Comparison of ENCODE assay signal across 3 cellular contexts in the genomic region with DNA sequence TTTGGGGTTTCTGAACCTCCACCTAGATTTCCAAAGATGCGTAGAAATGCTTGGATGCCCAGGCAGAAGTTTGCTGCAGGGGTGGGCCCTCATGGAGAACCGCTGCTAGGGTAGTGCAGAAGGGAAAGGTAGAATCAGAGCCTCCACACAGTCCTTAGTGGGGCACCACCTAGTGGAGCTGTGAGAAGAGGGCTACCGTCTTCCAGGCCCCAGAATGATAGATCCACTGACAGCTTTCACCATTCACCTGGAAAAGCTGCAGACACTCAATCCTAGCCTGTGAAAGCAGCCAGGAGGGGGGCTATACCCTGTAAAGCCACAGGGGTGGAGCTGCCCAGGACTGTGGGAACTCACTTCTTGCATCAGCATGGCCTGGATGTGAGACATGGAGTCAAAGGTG.
TF ChIP-seq lines count a peak whose summit lies in the region.

No MANE protein-coding gene starts in this region.

TF ChIP-seq in Ishikawa, 13 proteins besides CTCF, POLR2A, EP300 and RAD21 (continued from another document):
- TF ChIP-seq, protein P1, sequence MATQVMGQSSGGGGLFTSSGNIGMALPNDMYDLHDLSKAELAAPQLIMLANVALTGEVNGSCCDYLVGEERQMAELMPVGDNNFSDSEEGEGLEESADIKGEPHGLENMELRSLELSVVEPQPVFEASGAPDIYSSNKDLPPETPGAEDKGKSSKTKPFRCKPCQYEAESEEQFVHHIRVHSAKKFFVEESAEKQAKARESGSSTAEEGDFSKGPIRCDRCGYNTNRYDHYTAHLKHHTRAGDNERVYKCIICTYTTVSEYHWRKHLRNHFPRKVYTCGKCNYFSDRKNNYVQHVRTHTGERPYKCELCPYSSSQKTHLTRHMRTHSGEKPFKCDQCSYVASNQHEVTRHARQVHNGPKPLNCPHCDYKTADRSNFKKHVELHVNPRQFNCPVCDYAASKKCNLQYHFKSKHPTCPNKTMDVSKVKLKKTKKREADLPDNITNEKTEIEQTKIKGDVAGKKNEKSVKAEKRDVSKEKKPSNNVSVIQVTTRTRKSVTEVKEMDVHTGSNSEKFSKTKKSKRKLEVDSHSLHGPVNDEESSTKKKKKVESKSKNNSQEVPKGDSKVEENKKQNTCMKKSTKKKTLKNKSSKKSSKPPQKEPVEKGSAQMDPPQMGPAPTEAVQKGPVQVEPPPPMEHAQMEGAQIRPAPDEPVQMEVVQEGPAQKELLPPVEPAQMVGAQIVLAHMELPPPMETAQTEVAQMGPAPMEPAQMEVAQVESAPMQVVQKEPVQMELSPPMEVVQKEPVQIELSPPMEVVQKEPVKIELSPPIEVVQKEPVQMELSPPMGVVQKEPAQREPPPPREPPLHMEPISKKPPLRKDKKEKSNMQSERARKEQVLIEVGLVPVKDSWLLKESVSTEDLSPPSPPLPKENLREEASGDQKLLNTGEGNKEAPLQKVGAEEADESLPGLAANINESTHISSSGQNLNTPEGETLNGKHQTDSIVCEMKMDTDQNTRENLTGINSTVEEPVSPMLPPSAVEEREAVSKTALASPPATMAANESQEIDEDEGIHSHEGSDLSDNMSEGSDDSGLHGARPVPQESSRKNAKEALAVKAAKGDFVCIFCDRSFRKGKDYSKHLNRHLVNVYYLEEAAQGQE (IDR thresholded peaks at IDR 0.05; ENCODE audit: low read depth), result no peak
- no peak for TF ChIP-seq TAF1 (IDR thresholded peaks at IDR 0.05; ENCODE audit: low read depth)
- TF ChIP-seq TEAD4 (IDR thresholded peaks at IDR 0.05), result no peak
- TF ChIP-seq NFIC (IDR thresholded peaks at IDR 0.05), result no peak
- TF ChIP-seq, protein P2, sequence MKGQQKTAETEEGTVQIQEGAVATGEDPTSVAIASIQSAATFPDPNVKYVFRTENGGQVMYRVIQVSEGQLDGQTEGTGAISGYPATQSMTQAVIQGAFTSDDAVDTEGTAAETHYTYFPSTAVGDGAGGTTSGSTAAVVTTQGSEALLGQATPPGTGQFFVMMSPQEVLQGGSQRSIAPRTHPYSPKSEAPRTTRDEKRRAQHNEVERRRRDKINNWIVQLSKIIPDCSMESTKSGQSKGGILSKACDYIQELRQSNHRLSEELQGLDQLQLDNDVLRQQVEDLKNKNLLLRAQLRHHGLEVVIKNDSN (IDR thresholded peaks at IDR 0.05), result no peak
- TF ChIP-seq CEBPB (IDR thresholded peaks at IDR 0.05), result no peak
- no peak for TF ChIP-seq TCF12 (IDR thresholded peaks at IDR 0.05; ENCODE audit: low read depth)
- TF ChIP-seq EGR1 (IDR thresholded peaks at IDR 0.05), result no peak
- TF ChIP-seq FOXM1 (IDR thresholded peaks at IDR 0.05; ENCODE audit: borderline replicate concordance, low read depth), result no peak
- no peak for TF ChIP-seq ZBTB7A (IDR thresholded peaks at IDR 0.05; ENCODE audit: low read depth)
- TF ChIP-seq CREB1 (IDR thresholded peaks at IDR 0.05; ENCODE audit: low read depth), result no peak
- TF ChIP-seq, protein P3, sequence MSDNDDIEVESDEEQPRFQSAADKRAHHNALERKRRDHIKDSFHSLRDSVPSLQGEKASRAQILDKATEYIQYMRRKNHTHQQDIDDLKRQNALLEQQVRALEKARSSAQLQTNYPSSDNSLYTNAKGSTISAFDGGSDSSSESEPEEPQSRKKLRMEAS (IDR thresholded peaks at IDR 0.05), result no peak

TF ChIP-seq in GM12878, 131 proteins besides CTCF, POLR2A, EP300 and RAD21 (continues in another document):
- TF ChIP-seq, protein P4, sequence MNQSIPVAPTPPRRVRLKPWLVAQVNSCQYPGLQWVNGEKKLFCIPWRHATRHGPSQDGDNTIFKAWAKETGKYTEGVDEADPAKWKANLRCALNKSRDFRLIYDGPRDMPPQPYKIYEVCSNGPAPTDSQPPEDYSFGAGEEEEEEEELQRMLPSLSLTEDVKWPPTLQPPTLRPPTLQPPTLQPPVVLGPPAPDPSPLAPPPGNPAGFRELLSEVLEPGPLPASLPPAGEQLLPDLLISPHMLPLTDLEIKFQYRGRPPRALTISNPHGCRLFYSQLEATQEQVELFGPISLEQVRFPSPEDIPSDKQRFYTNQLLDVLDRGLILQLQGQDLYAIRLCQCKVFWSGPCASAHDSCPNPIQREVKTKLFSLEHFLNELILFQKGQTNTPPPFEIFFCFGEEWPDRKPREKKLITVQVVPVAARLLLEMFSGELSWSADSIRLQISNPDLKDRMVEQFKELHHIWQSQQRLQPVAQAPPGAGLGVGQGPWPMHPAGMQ (IDR thresholded peaks at IDR 0.05; ENCODE audit: borderline replicate concordance), result no peak
- TF ChIP-seq ASH2L (IDR thresholded peaks at IDR 0.05; ENCODE audit: borderline replicate concordance, low read depth) (no peak), NFYA (IDR thresholded peaks at IDR 0.05; ENCODE audit: borderline replicate concordance, low read depth, low read length) (no peak), TAF1 (IDR thresholded peaks at IDR 0.05; ENCODE audit: borderline replicate concordance, low read depth, low read length) (no peak), SIN3A (IDR thresholded peaks at IDR 0.05; ENCODE audit: low read depth, low read length) (no peak), BACH1 (IDR thresholded peaks at IDR 0.05; ENCODE audit: borderline replicate concordance) (no peak), CBX3 (IDR thresholded peaks at IDR 0.05; ENCODE audit: borderline replicate concordance, low read depth) (no peak), HCFC1 (IDR thresholded peaks at IDR 0.05; ENCODE audit: low read length) (no peak), CEBPB (IDR thresholded peaks at IDR 0.05; ENCODE audit: borderline replicate concordance in 1 of 2, low read depth in 2 of 2, low read length in 2 of 2) (no peak), ZNF622 (IDR thresholded peaks at IDR 0.05) (no peak), ZZZ3 (IDR thresholded peaks at IDR 0.05; ENCODE audit: control insufficient read depth, insufficient read length, low read depth) (no peak), SRF (IDR thresholded peaks at IDR 0.05; ENCODE audit: low read depth in 2 of 2, low read length in 2 of 2) (no peak), SIX5 (IDR thresholded peaks at IDR 0.05; ENCODE audit: low read depth, low read length, severe bottlenecking) (no peak), SUZ12 (IDR thresholded peaks at IDR 0.05; ENCODE audit: unreplicated experiment) (no peak), MEF2A (IDR thresholded peaks at IDR 0.05; ENCODE audit: insufficient read depth, low read depth, low read length) (no peak)
- TF ChIP-seq, protein P1 (IDR thresholded peaks at IDR 0.05; ENCODE audit: low read depth, low read length), result no peak

TF ChIP-seq in liver, 16 proteins besides CTCF, POLR2A, EP300 and RAD21 (continued from another document):
- TF ChIP-seq, protein P3 (IDR thresholded peaks at IDR 0.05), result no peak
- TF ChIP-seq NR2F2 (IDR thresholded peaks at IDR 0.05) (no peak), EGR1 (IDR thresholded peaks at IDR 0.05; ENCODE audit: low read depth in 2 of 2) (no peak), GABPA (IDR thresholded peaks at IDR 0.05 in 1 of 2, conservative IDR thresholded peaks at IDR 0.05 in 1 of 2) (no peak), FOXA1 (IDR thresholded peaks at IDR 0.05) (no peak), HNF4A (conservative IDR thresholded peaks at IDR 0.05) (no peak), JUND (IDR thresholded peaks at IDR 0.05) (no peak), RXRA (IDR thresholded peaks at IDR 0.05) (no peak), YY1 (IDR thresholded peaks at IDR 0.05) (no peak), SP1 (IDR thresholded peaks at IDR 0.05) (no peak), TAF1 (conservative IDR thresholded peaks at IDR 0.05) (no peak), FOXA2 (IDR thresholded peaks at IDR 0.05) (no peak)
- TF ChIP-seq, protein P5, sequence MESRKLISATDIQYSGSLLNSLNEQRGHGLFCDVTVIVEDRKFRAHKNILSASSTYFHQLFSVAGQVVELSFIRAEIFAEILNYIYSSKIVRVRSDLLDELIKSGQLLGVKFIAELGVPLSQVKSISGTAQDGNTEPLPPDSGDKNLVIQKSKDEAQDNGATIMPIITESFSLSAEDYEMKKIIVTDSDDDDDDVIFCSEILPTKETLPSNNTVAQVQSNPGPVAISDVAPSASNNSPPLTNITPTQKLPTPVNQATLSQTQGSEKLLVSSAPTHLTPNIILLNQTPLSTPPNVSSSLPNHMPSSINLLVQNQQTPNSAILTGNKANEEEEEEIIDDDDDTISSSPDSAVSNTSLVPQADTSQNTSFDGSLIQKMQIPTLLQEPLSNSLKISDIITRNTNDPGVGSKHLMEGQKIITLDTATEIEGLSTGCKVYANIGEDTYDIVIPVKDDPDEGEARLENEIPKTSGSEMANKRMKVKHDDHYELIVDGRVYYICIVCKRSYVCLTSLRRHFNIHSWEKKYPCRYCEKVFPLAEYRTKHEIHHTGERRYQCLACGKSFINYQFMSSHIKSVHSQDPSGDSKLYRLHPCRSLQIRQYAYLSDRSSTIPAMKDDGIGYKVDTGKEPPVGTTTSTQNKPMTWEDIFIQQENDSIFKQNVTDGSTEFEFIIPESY (IDR thresholded peaks at IDR 0.05), result no peak
- TF ChIP-seq, protein P1 (IDR thresholded peaks at IDR 0.05), result no peak
- TF ChIP-seq, protein P6, sequence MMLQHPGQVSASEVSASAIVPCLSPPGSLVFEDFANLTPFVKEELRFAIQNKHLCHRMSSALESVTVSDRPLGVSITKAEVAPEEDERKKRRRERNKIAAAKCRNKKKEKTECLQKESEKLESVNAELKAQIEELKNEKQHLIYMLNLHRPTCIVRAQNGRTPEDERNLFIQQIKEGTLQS (IDR thresholded peaks at IDR 0.05), result no peak
